In genomic region chr2:113992090-113992489, GRCh38 we compare ENCODE assay signal across 19 cellular contexts.
A peak's percentile ranks its signal among the peaks of the same experiment; 100 is the strongest.
DNase-seq lines count a peak whose midpoint lies in the region; FAIRE-seq and TF ChIP-seq lines count a peak whose summit lies in the region.
"Had no signal": no experiment of that assay in that cellular context is flagged by ENCODE, and none has a peak within 500 bp of the region (broad histone marks: within the 10 kb centered on the region; RNA-seq: fewer than 3 reads in every experiment).

No MANE protein-coding gene starts in this region.

- FAIRE-seq in bronchial epithelial cell (lab: Jason Lieb, UNC) = no peak
- FAIRE-seq: G401.6, GM12891 had no signal

- H3K27ac ChIP-seq in mammary epithelial cell (ENCODE audit: insufficient read depth, low read depth, low read length) (no peak overlapping the region), breast epithelium (no peak overlapping the region), smooth muscle cell (ENCODE audit: low read depth) (peak overlapping the region; percentile 24)
- H3K27ac ChIP-seq: BLaER1 treated with 17β-estradiol and CSF1 and Interleukin-3, amounts not matched to agents 10 nM and 100 nM had no signal

- H3K27me3 ChIP-seq in mammary epithelial cell (ENCODE audit: insufficient read depth, low read length) (no peaks in the 10 kb centered on the region), breast epithelium (no peaks in the 10 kb centered on the region), bronchial epithelial cell (ENCODE audit: control insufficient read depth, insufficient read depth, low read length) (no peaks in the 10 kb centered on the region), smooth muscle cell (ENCODE audit: low read depth) (no peaks in the 10 kb centered on the region)
- H3K27me3 ChIP-seq: BLaER1 treated with 17β-estradiol and CSF1 and Interleukin-3, amounts not matched to agents 10 nM and 100 nM had no signal

- H3F3A ChIP-seq in smooth muscle cell (ENCODE audit: low read depth) = no peaks in the 10 kb centered on the region

- H3K4me2 ChIP-seq in mammary epithelial cell (ENCODE audit: insufficient read depth, low read depth, low read length) = no peak overlapping the region
- no peak overlapping the region for H3K4me2 ChIP-seq in smooth muscle cell
- H3K4me2 ChIP-seq: BLaER1 treated with 17β-estradiol and CSF1 and Interleukin-3, amounts not matched to agents 10 nM and 100 nM had no signal

- peaks cover 3% of the 10 kb centered on the region for H3K27me3 Mint-ChIP-seq in mesothelial cell of epicardium (ENCODE audit: low read depth)
- H3K27me3 Mint-ChIP-seq: CD4-positive, CD25-positive, alpha-beta regulatory T cell had no signal

- no peaks in the 10 kb centered on the region for H4K20me1 ChIP-seq in mammary epithelial cell (ENCODE audit: insufficient read depth, low read length)
- H4K20me1 ChIP-seq in smooth muscle cell (ENCODE audit: low read depth) = no peaks in the 10 kb centered on the region
- H4K20me1 ChIP-seq: BLaER1 treated with 17β-estradiol and CSF1 and Interleukin-3, amounts not matched to agents 10 nM and 100 nM had no signal

- H3K4me1 ChIP-seq in mammary epithelial cell (ENCODE audit: insufficient read depth, low read length) (peaks cover 3% of the 10 kb centered on the region), breast epithelium (no peaks in the 10 kb centered on the region), smooth muscle cell (ENCODE audit: low read depth) (no peaks in the 10 kb centered on the region)

- H2AFZ ChIP-seq in mammary epithelial cell (ENCODE audit: low read depth, low read length) = no peak overlapping the region
- H2AFZ ChIP-seq in smooth muscle cell (ENCODE audit: low read depth) = no peak overlapping the region

- in situ Hi-C loops in mammary epithelial cell (cut with MboI; ENCODE audit: low sequenced_read_pairs in 2 of 2) = no loop called here

- TF ChIP-seq CTCF in mammary epithelial cell (conservative IDR thresholded peaks at IDR 0.05 in 1 of 2, IDR thresholded peaks at IDR 0.05 in 1 of 2; ENCODE audit: extremely low read depth in 1 of 2, insufficient read depth in 1 of 2, low read depth in 1 of 2, low read length in 2 of 2) = no peak
- TF ChIP-seq CTCF in breast epithelium (IDR thresholded peaks at IDR 0.05) = no peak
- no peak for TF ChIP-seq CTCF in bronchial epithelial cell (IDR thresholded peaks at IDR 0.05; ENCODE audit: insufficient read depth, low read length, severe bottlenecking)
- TF ChIP-seq CTCF in fibroblast of pulmonary artery (IDR thresholded peaks at IDR 0.05; ENCODE audit: low read length, missing control alignments) = no peak
- TF ChIP-seq CTCF in smooth muscle cell (IDR thresholded peaks at IDR 0.05; ENCODE audit: borderline replicate concordance, insufficient read depth, poor library complexity, severe bottlenecking) = no peak
- no peak for TF ChIP-seq CTCF in mesothelial cell of epicardium (IDR thresholded peaks at IDR 0.05; ENCODE audit: unreplicated experiment)

- H3K36me3 ChIP-seq in mammary epithelial cell (ENCODE audit: insufficient read depth, low read length) (no peaks in the 10 kb centered on the region), breast epithelium (no peaks in the 10 kb centered on the region), bronchial epithelial cell (ENCODE audit: control insufficient read depth, insufficient read depth, low read length) (no peaks in the 10 kb centered on the region), smooth muscle cell (ENCODE audit: low read depth) (no peaks in the 10 kb centered on the region)
- H3K36me3 ChIP-seq: BLaER1 treated with 17β-estradiol and CSF1 and Interleukin-3, amounts not matched to agents 10 nM and 100 nM had no signal

- H3K79me2 ChIP-seq in mammary epithelial cell (ENCODE audit: insufficient read depth, low read length) (no peaks in the 10 kb centered on the region), smooth muscle cell (ENCODE audit: low read depth) (no peaks in the 10 kb centered on the region)

- H3K4me3 ChIP-seq in mammary epithelial cell (replicated peaks in 1 of 3; ENCODE audit: insufficient read depth in 1 of 3, low read depth in 2 of 3, low read length in 3 of 3) (no peak overlapping the region), breast epithelium (no peak overlapping the region), bronchial epithelial cell (ENCODE audit: low read depth, low read length) (no peak overlapping the region), fibroblast of pulmonary artery (replicated peaks; ENCODE audit: low read depth, low read length) (no peak overlapping the region), smooth muscle cell (no peak overlapping the region)
- H3K4me3 ChIP-seq: BLaER1 treated with 17β-estradiol and CSF1 and Interleukin-3, amounts not matched to agents 10 nM and 100 nM had no signal

- no peaks in the 10 kb centered on the region for H3K4me1 Mint-ChIP-seq in mesothelial cell of epicardium
- H3K4me1 Mint-ChIP-seq: H9 had no signal

- no peaks in the 10 kb centered on the region for H3K9me3 ChIP-seq in mammary epithelial cell (replicated peaks; ENCODE audit: insufficient read depth, low read length)
- H3K9me3 ChIP-seq in breast epithelium = no peaks in the 10 kb centered on the region
- H3K9me3 ChIP-seq in smooth muscle cell (replicated peaks; ENCODE audit: low read depth) = no peaks in the 10 kb centered on the region
- H3K9me3 ChIP-seq: BLaER1 treated with 17β-estradiol and CSF1 and Interleukin-3, amounts not matched to agents 10 nM and 100 nM had no signal

- DNase-seq in mammary epithelial cell (peak; percentile 34), breast epithelium (ENCODE audit: low spot score in 2 of 2) (no peak), bronchial epithelial cell (ENCODE audit: low read depth) (peak; percentile 66), fibroblast of pulmonary artery (ENCODE audit: low read depth) (peak; percentile 18), smooth muscle cell (lab: John Stamatoyannopoulos, UW; ENCODE audit: unreplicated experiment) (no peak), NCI-H82 (lab: John Stamatoyannopoulos, UW) (no peak), mesothelial cell of epicardium (ENCODE audit: low spot score in 2 of 2, unreplicated experiment in 2 of 2) (no peak)
- no peak for DNase-seq in stimulated activated naive CD4-positive, alpha-beta T cell treated with Interleukin-2 at 50 U/mL for 16 hours (lab: John Stamatoyannopoulos, UW)
- DNase-seq: 8988T; Calu3; CD4-positive, CD25-positive, alpha-beta regulatory T cell; DMS 273 treated with DMSO at 0.1 percent for 48 hours; DMS79 treated with DMSO at 0.1 percent for 48 hours; EL; GOT3; H9 had no signal

- CTCF ChIA-PET in mammary epithelial cell (lab: Charles Lee; ENCODE audit: low non-redundant PET) = no interaction called here

- dilution Hi-C loops in mammary epithelial cell (cut with HindIII; ENCODE audit: low sequenced_read_pairs) = no loop called here

- no TSS peak for BruUV-seq in mammary epithelial cell (replicated peaks; lab: Mats Ljungman, UMichigan)

- no peak overlapping the region for H3K4me3 Mint-ChIP-seq in mesothelial cell of epicardium
- H3K4me3 Mint-ChIP-seq: CD4-positive, CD25-positive, alpha-beta regulatory T cell; H9 had no signal

- no peaks in the 10 kb centered on the region for H3K36me3 Mint-ChIP-seq in mesothelial cell of epicardium

- H3K9ac ChIP-seq in mammary epithelial cell (ENCODE audit: insufficient read depth, low read length) (no peak overlapping the region), smooth muscle cell (ENCODE audit: low read depth) (no peak overlapping the region)
- H3K9ac ChIP-seq: BLaER1 treated with 17β-estradiol and CSF1 and Interleukin-3, amounts not matched to agents 10 nM and 100 nM had no signal

- H3K9me3 Mint-ChIP-seq in mesothelial cell of epicardium = no peaks in the 10 kb centered on the region

- no peak overlapping the region for H3K27ac Mint-ChIP-seq in mesothelial cell of epicardium
- H3K27ac Mint-ChIP-seq: CD4-positive, CD25-positive, alpha-beta regulatory T cell; H9 had no signal

- 56% methylated on average over 1 of the region's 1 CpG for WGBS in mammary epithelial cell (ENCODE audit: low coverage, missing lambda C conversion rate)
- 42% methylated on average over 1 of the region's 1 CpG for WGBS in smooth muscle cell (ENCODE audit: low lambda C conversion rate)

- no peak for TF ChIP-seq POLR2A in breast epithelium (IDR thresholded peaks at IDR 0.05)

- intact Hi-C loops in mammary epithelial cell (cut with micrococcal nuclease) (no loop called here), breast epithelium (cut with DNase I; ENCODE audit: low total_unique reads) (no loop called here)

Comparison
In these comparisons a context has a peak if more than half of its experiments do, and no peak if none do; other contexts are left out.
1. DNase-seq: peak in mammary epithelial cell (single experiment), bronchial epithelial cell (single experiment) and fibroblast of pulmonary artery (single experiment); none in breast epithelium (0 of 2), smooth muscle cell (single experiment), NCI-H82 (single experiment), stimulated activated naive CD4-positive, alpha-beta T cell treated with Interleukin-2 at 50 U/mL for 16 hours (single experiment) and mesothelial cell of epicardium (0 of 2).